In genomic region chr18:61333746-61334490, GRCh38 we compare ENCODE assay signal across 11 cellular contexts. TPM values are rescaled to one million over a fixed set of nuclear protein-coding genes. Genes with fewer than 3 reads are reported as not detected.
DNase-seq lines count a peak whose midpoint lies in the region; ATAC-seq and TF ChIP-seq lines count a peak whose summit lies in the region.
"Had no signal": no experiment of that assay in that cellular context is flagged by ENCODE, and none has a peak within 500 bp of the region (broad histone marks: within the 10 kb centered on the region; RNA-seq: fewer than 3 reads in every experiment).

No MANE protein-coding gene starts in this region.

- 0 to 2% methylated on average over 33 to 73 of the region's 73 CpGs for WGBS in testis, 2 donors

- H3K9me3 ChIP-seq in colonic mucosa (no peaks in the 10 kb centered on the region), testis (no peaks in the 10 kb centered on the region)

- intact Hi-C loops in colonic mucosa (cut with DNase I): no loop called here
- intact Hi-C loops in testis (cut with DNase I; ENCODE audit: low total_unique reads): no loop called here
- intact Hi-C loops in natural killer cell (cut with micrococcal nuclease): no loop called here

- peaks cover 2 to 3% of the 10 kb centered on the region in 2 donors for H3K9me3 Mint-ChIP-seq in natural killer cell

- no peak overlapping the region for H3K27ac Mint-ChIP-seq in natural killer cell

- H3K4me3 Mint-ChIP-seq in natural killer cell: no peak overlapping the region

- TF ChIP-seq CTCF in colonic mucosa (IDR thresholded peaks at IDR 0.05) (no peak), testis (IDR thresholded peaks at IDR 0.05) (no peak), natural killer cell (IDR thresholded peaks at IDR 0.05) (no peak)

- peaks cover 12 to 21% of the 10 kb centered on the region in 2 donors for H3K27me3 Mint-ChIP-seq in natural killer cell (ENCODE audit: low read depth in 2 of 2)

- H3K4me1 ChIP-seq in colonic mucosa (no peaks in the 10 kb centered on the region), testis (peaks cover 20% of the 10 kb centered on the region)

- no peak for TF ChIP-seq POLR2A in testis (IDR thresholded peaks at IDR 0.05)

- H3K4me1 Mint-ChIP-seq in natural killer cell: no peaks in the 10 kb centered on the region

- no peak overlapping the region for H3K9ac ChIP-seq in colonic mucosa (ENCODE audit: low read depth in 2 of 2, low read length in 2 of 2)

- DNase-seq in DMS 273 (lab: John Stamatoyannopoulos, UW; ENCODE audit: unreplicated experiment) (peak; percentile 55), DMS 273 treated with DMSO at 0.1 percent for 48 hours (lab: John Stamatoyannopoulos, UW) (no peak), colonic mucosa (no peak), kidney tubule cell (ENCODE audit: low spot score) (peak; percentile 3), testis (no peak), natural killer cell (no peak), RPMI8226 (no peak)
- DNase-seq: stimulated activated CD4-positive, alpha-beta T cell treated with anti-CD3 and anti-CD28 coated beads, Interleukin-1b, Interleukin-23, amount 100 ng/mL, for 48 hours had no signal

- H3K36me3 Mint-ChIP-seq in natural killer cell: no peaks in the 10 kb centered on the region

- H3K36me3 ChIP-seq in colonic mucosa: no peaks in the 10 kb centered on the region
- H3K36me3 ChIP-seq in testis (ENCODE audit: low read depth, missing control alignments): no peaks in the 10 kb centered on the region

- H3K27ac ChIP-seq in colonic mucosa (no peak overlapping the region), testis (no peak overlapping the region)
- H3K27ac ChIP-seq: 22Rv1 had no signal

- H3K4me3 ChIP-seq in colonic mucosa (peak overlapping the region; percentile 6), testis (peak overlapping the region; percentile 35 to 40)

- H3K27me3 ChIP-seq in colonic mucosa (peaks cover 16% of the 10 kb centered on the region), testis (no peaks in the 10 kb centered on the region)

- ATAC-seq in natural killer cell: no peak
- no peak for ATAC-seq in GM21381 (IDR thresholded peaks at IDR 0.05; ENCODE audit: unreplicated experiment)

RNA-seq across cellular contexts. Expression of gene CDH20, which starts 0.7 kb away (rescaled TPM):
- not detected for total RNA-seq in colonic mucosa
- under 1 TPM; 0.16 to 0.37 TPM for total RNA-seq in testis
- polyA plus RNA-seq in testis (ENCODE audit: insufficient read depth, low read depth, low replicate concordance): 0.88 TPM
- under 1 TPM in 2 of 3 donors, not detected in 1; 0.09 to 0.10 TPM for total RNA-seq in natural killer cell
- total RNA-seq: LHCN-M2 had no signal

Comparison
In these comparisons a context has a peak if more than half of its experiments do, and no peak if none do; other contexts are left out.
1. DNase-seq: peak in DMS 273 (single experiment) and kidney tubule cell (single experiment); none in DMS 273 treated with DMSO at 0.1 percent for 48 hours (single experiment), colonic mucosa (single experiment), testis (single experiment), natural killer cell (single experiment) and RPMI8226 (single experiment).